15 cellular contexts compared by ENCODE assay signal in genomic region chr4:20805716-20806115, GRCh38.
DNase-seq lines count a peak whose midpoint lies in the region; ATAC-seq and TF ChIP-seq lines count a peak whose summit lies in the region.
"Had no signal": no experiment of that assay in that cellular context is flagged by ENCODE, and none has a peak within 500 bp of the region (broad histone marks: within the 10 kb centered on the region; RNA-seq: fewer than 3 reads in every experiment).

No MANE protein-coding gene starts in this region.

- H3K27me3 ChIP-seq in mammary epithelial cell (ENCODE audit: insufficient read depth, low read length) (no peaks in the 10 kb centered on the region), breast epithelium (no peaks in the 10 kb centered on the region), foreskin keratinocyte (no peaks in the 10 kb centered on the region), PC-9 (ENCODE audit: insufficient read depth, low read depth) (no peaks in the 10 kb centered on the region)
- H3K27me3 ChIP-seq: BLaER1 had no signal

- TF ChIP-seq POLR2A in breast epithelium (IDR thresholded peaks at IDR 0.05) = no peak

- dilution Hi-C loops in mammary epithelial cell (cut with HindIII; ENCODE audit: low sequenced_read_pairs) = no loop called here

- no peak for ATAC-seq in foreskin keratinocyte
- no peak for ATAC-seq in HG02798 (IDR thresholded peaks at IDR 0.05; ENCODE audit: poor library complexity, unreplicated experiment)
- ATAC-seq: GM23338 had no signal

- H3K79me2 ChIP-seq in mammary epithelial cell (ENCODE audit: insufficient read depth, low read length) (no peaks in the 10 kb centered on the region), PC-9 (ENCODE audit: low read depth) (no peaks in the 10 kb centered on the region)

- POLR2A ChIA-PET in PC-9 (lab: Charles Lee; ENCODE audit: unreplicated experiment) = no interaction called here

- TF ChIP-seq CTCF in mammary epithelial cell (conservative IDR thresholded peaks at IDR 0.05 in 1 of 2, IDR thresholded peaks at IDR 0.05 in 1 of 2; ENCODE audit: extremely low read depth in 1 of 2, insufficient read depth in 1 of 2, low read depth in 1 of 2, low read length in 2 of 2) (no peak), breast epithelium (IDR thresholded peaks at IDR 0.05) (no peak), choroid plexus epithelial cell (conservative IDR thresholded peaks at IDR 0.05; ENCODE audit: low read depth, low read length) (no peak), foreskin keratinocyte (conservative IDR thresholded peaks at IDR 0.05) (no peak), PC-9 (conservative IDR thresholded peaks at IDR 0.05) (no peak)

- no peak overlapping the region for H3K27ac ChIP-seq in mammary epithelial cell (ENCODE audit: insufficient read depth, low read depth, low read length)
- H3K27ac ChIP-seq in breast epithelium = no peak overlapping the region
- no peak overlapping the region for H3K27ac ChIP-seq in foreskin keratinocyte
- no peak overlapping the region for H3K27ac ChIP-seq in PC-9
- H3K27ac ChIP-seq: BLaER1, HL-60 had no signal

- H3K9me3 ChIP-seq in mammary epithelial cell (replicated peaks; ENCODE audit: insufficient read depth, low read length) (no peaks in the 10 kb centered on the region), breast epithelium (peaks cover 0 to 4% of the 10 kb centered on the region in 2 donors), PC-9 (ENCODE audit: insufficient read depth, low read depth) (no peaks in the 10 kb centered on the region)
- H3K9me3 ChIP-seq: BLaER1 had no signal

- H3F3A ChIP-seq in PC-9 (ENCODE audit: insufficient read depth, low read depth) = no peaks in the 10 kb centered on the region

- H3K9me2 ChIP-seq in PC-9 (ENCODE audit: insufficient read depth) = no peaks in the 10 kb centered on the region

- DNase-seq in mammary epithelial cell (peak; percentile 12), breast epithelium (ENCODE audit: low spot score in 2 of 2) (no peak), choroid plexus epithelial cell (ENCODE audit: low read depth) (peak; percentile 3), foreskin keratinocyte (peak; percentile 30 to 44), EL (no peak), PC-9 (no peak)
- DNase-seq: 8988T; CD4-positive, alpha-beta memory T cell; DMS153; DND-41; HCEC 1CT had no signal

- H3K4me2 ChIP-seq in mammary epithelial cell (ENCODE audit: insufficient read depth, low read depth, low read length) = no peak overlapping the region
- no peak overlapping the region for H3K4me2 ChIP-seq in PC-9
- H3K4me2 ChIP-seq: BLaER1, GM23338 had no signal

- 83% methylated on average over 1 of the region's 1 CpG for WGBS in mammary epithelial cell (ENCODE audit: low coverage, missing lambda C conversion rate)

- BruUV-seq in mammary epithelial cell (replicated peaks; lab: Mats Ljungman, UMichigan) = no TSS peak
- BruUV-seq in PC-9 (replicated peaks; lab: Mats Ljungman, UMichigan) = no TSS peak

- in situ Hi-C loops in mammary epithelial cell (cut with MboI; ENCODE audit: low sequenced_read_pairs in 2 of 2) = no loop called here

- CTCF ChIA-PET in mammary epithelial cell (lab: Charles Lee; ENCODE audit: low non-redundant PET) = no interaction called here
- CTCF ChIA-PET in PC-9 (lab: Charles Lee) = no interaction called here

- H3K4me3 ChIP-seq in mammary epithelial cell (replicated peaks in 1 of 3; ENCODE audit: insufficient read depth in 1 of 3, low read depth in 2 of 3, low read length in 3 of 3) (no peak overlapping the region), breast epithelium (no peak overlapping the region), choroid plexus epithelial cell (ENCODE audit: low read depth, low read length) (no peak overlapping the region), PC-9 (no peak overlapping the region)
- H3K4me3 ChIP-seq: BLaER1, GM23338 had no signal

- no peak overlapping the region for H2AFZ ChIP-seq in mammary epithelial cell (ENCODE audit: low read depth, low read length)
- H2AFZ ChIP-seq in PC-9 = no peak overlapping the region
- H2AFZ ChIP-seq: GM23338 had no signal

- H3K36me3 ChIP-seq in mammary epithelial cell (ENCODE audit: insufficient read depth, low read length) (no peaks in the 10 kb centered on the region), breast epithelium (no peaks in the 10 kb centered on the region), PC-9 (ENCODE audit: low read depth) (no peaks in the 10 kb centered on the region)
- H3K36me3 ChIP-seq: BLaER1 had no signal

- intact Hi-C loops in mammary epithelial cell (cut with micrococcal nuclease) (no loop called here), breast epithelium (cut with DNase I; ENCODE audit: low total_unique reads) (no loop called here), PC-9 (cut with micrococcal nuclease; ENCODE audit: unreplicated experiment) (no loop called here)

- no peak overlapping the region for H3K9ac ChIP-seq in mammary epithelial cell (ENCODE audit: insufficient read depth, low read length)
- H3K9ac ChIP-seq: BLaER1 had no signal

- H4K20me1 ChIP-seq in mammary epithelial cell (ENCODE audit: insufficient read depth, low read length) = no peaks in the 10 kb centered on the region
- no peaks in the 10 kb centered on the region for H4K20me1 ChIP-seq in PC-9 (ENCODE audit: insufficient read depth)
- H4K20me1 ChIP-seq: BLaER1 had no signal

- H3K4me1 ChIP-seq in mammary epithelial cell (ENCODE audit: insufficient read depth, low read length) (peaks cover 9% of the 10 kb centered on the region), breast epithelium (no peaks in the 10 kb centered on the region), foreskin keratinocyte (peaks cover 15% of the 10 kb centered on the region), PC-9 (replicated peaks; ENCODE audit: insufficient read depth) (no peaks in the 10 kb centered on the region)
- H3K4me1 ChIP-seq: BLaER1 had no signal

Comparison
In these comparisons a context has a peak if more than half of its experiments do, and no peak if none do; other contexts are left out.
1. DNase-seq: peak in mammary epithelial cell (single experiment), choroid plexus epithelial cell (single experiment) and foreskin keratinocyte (2 of 2); none in breast epithelium (0 of 2), EL (single experiment) and PC-9 (0 of 2).